16 cellular contexts compared by ENCODE assay signal in the genomic region with DNA sequence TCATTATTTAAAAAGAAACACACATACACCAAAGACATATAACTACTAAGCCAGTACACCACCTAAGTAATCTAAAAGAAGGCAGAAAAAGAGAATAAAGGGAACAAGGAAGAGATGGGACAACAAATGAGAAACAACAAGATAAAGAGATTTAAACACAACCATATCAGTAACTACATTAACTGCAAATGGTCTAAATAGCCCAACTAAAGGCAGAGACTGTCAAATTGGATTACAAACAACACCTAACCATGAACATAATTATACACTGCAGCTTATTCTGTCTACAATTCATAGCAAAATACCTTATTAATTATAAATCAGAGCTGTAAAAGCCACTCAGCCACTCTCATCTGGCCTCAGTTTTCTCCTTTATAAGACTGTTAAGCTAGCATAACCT. TPM values are rescaled to one million over a fixed set of nuclear protein-coding genes. Genes with fewer than 3 reads are reported as not detected.
DNase-seq lines count a peak whose midpoint lies in the region; TF ChIP-seq lines count a peak whose summit lies in the region.
"Had no signal": no experiment of that assay in that cellular context is flagged by ENCODE, and none has a peak within 500 bp of the region (broad histone marks: within the 10 kb centered on the region; RNA-seq: fewer than 3 reads in every experiment).

No MANE protein-coding gene starts in this region.

- no peaks in the 10 kb centered on the region for H3K9me2 ChIP-seq in PC-9 (ENCODE audit: insufficient read depth)

- H3K27ac ChIP-seq in PC-9: 0 out of 2 replicates have a peak overlapping the region, but pooled peaks have one; percentile 22
- no peak overlapping the region for H3K27ac ChIP-seq in smooth muscle cell (ENCODE audit: low read depth)
- H3K27ac ChIP-seq: BLaER1, C4-2B had no signal

- CTCF ChIA-PET in PC-9 (lab: Charles Lee): no interaction called here

- H3K4me2 ChIP-seq in PC-9 (no peak overlapping the region), smooth muscle cell (no peak overlapping the region)
- H3K4me2 ChIP-seq: BLaER1 had no signal

- POLR2A ChIA-PET in PC-9 (lab: Charles Lee; ENCODE audit: unreplicated experiment): interaction anchor here (0.6 kb wide), 1 partner anchor 20 kb away, joined by 3 read pairs; no protein-coding TSS in a partner anchor

- H3K36me3 ChIP-seq in PC-9 (ENCODE audit: low read depth): peaks cover 61% of the 10 kb centered on the region
- H3K36me3 ChIP-seq in smooth muscle cell (ENCODE audit: low read depth): peaks cover 4% of the 10 kb centered on the region

- no peak overlapping the region for H3K4me3 ChIP-seq in PC-9
- H3K4me3 ChIP-seq in smooth muscle cell: no peak overlapping the region
- H3K4me3 ChIP-seq: BLaER1 had no signal

- H3K4me3 Mint-ChIP-seq in chondrocyte (ENCODE audit: unreplicated experiment) (no peak overlapping the region), progenitor cell of endocrine pancreas (ENCODE audit: low read depth) (no peak overlapping the region)
- H3K4me3 Mint-ChIP-seq: B cell; CD4-positive, alpha-beta T cell; CD8-positive, alpha-beta memory T cell had no signal

- H3F3A ChIP-seq in PC-9 (ENCODE audit: insufficient read depth, low read depth) (peaks cover 62% of the 10 kb centered on the region), smooth muscle cell (ENCODE audit: low read depth) (no peaks in the 10 kb centered on the region)

- H3K27me3 Mint-ChIP-seq in chondrocyte (ENCODE audit: low read depth): no peaks in the 10 kb centered on the region
- no peaks in the 10 kb centered on the region for H3K27me3 Mint-ChIP-seq in progenitor cell of endocrine pancreas
- H3K27me3 Mint-ChIP-seq: B cell; CD4-positive, alpha-beta T cell; CD8-positive, alpha-beta memory T cell had no signal

- no peak for DNase-seq in PC-9
- DNase-seq in chondrocyte (ENCODE audit: low spot score): no peak
- DNase-seq in progenitor cell of endocrine pancreas (ENCODE audit: low spot score, unreplicated experiment): no peak
- no peak for DNase-seq in smooth muscle cell (lab: John Stamatoyannopoulos, UW; ENCODE audit: unreplicated experiment)
- DNase-seq in NCI-H345 treated with DMSO at 0.1 percent for 48 hours (lab: John Stamatoyannopoulos, UW; ENCODE audit: unreplicated experiment): no peak
- DNase-seq in AML-193 (lab: John Stamatoyannopoulos, UW): no peak
- DNase-seq: CD4-positive, alpha-beta T cell; CD8-positive, alpha-beta memory T cell; DMS53; DMS79 treated with DMSO at 0.1 percent for 48 hours; GOT3; H7; HCEC 1CT had no signal

- TF ChIP-seq CTCF in PC-9 (conservative IDR thresholded peaks at IDR 0.05) (no peak), chondrocyte (IDR thresholded peaks at IDR 0.05) (no peak), progenitor cell of endocrine pancreas (IDR thresholded peaks at IDR 0.05; ENCODE audit: unreplicated experiment) (no peak), smooth muscle cell (IDR thresholded peaks at IDR 0.05; ENCODE audit: borderline replicate concordance, insufficient read depth, poor library complexity, severe bottlenecking) (no peak)

- H3K27ac Mint-ChIP-seq in chondrocyte (ENCODE audit: unreplicated experiment) (peak overlapping the region; percentile 41), progenitor cell of endocrine pancreas (peak overlapping the region; percentile 71)
- H3K27ac Mint-ChIP-seq: B cell; CD4-positive, alpha-beta T cell; CD8-positive, alpha-beta memory T cell had no signal

- H3K79me2 ChIP-seq in PC-9 (ENCODE audit: low read depth) (peaks cover 98% of the 10 kb centered on the region), smooth muscle cell (ENCODE audit: low read depth) (peaks cover 98% of the 10 kb centered on the region)

- H4K20me1 ChIP-seq in PC-9 (ENCODE audit: insufficient read depth): peaks cover 30% of the 10 kb centered on the region
- H4K20me1 ChIP-seq in smooth muscle cell (ENCODE audit: low read depth): peaks cover 76% of the 10 kb centered on the region

- intact Hi-C loops in PC-9 (cut with micrococcal nuclease; ENCODE audit: unreplicated experiment): no loop called here

- H3K9me3 ChIP-seq in PC-9 (ENCODE audit: insufficient read depth, low read depth) (peaks cover 23% of the 10 kb centered on the region), smooth muscle cell (replicated peaks; ENCODE audit: low read depth) (peaks cover 4% of the 10 kb centered on the region)

- no peak overlapping the region for H3K9ac ChIP-seq in smooth muscle cell (ENCODE audit: low read depth)
- H3K9ac ChIP-seq: BLaER1 had no signal

- H3K4me1 Mint-ChIP-seq in chondrocyte (ENCODE audit: low read depth): peaks cover 28% of the 10 kb centered on the region
- peaks cover 15% of the 10 kb centered on the region for H3K4me1 Mint-ChIP-seq in progenitor cell of endocrine pancreas (ENCODE audit: low read depth)

- no peaks in the 10 kb centered on the region for H3K4me1 ChIP-seq in PC-9 (replicated peaks; ENCODE audit: insufficient read depth)
- H3K4me1 ChIP-seq in smooth muscle cell (ENCODE audit: low read depth): no peaks in the 10 kb centered on the region

- H3K27me3 ChIP-seq in PC-9 (ENCODE audit: insufficient read depth, low read depth) (no peaks in the 10 kb centered on the region), smooth muscle cell (ENCODE audit: low read depth) (no peaks in the 10 kb centered on the region)
- H3K27me3 ChIP-seq: BLaER1 had no signal

- peaks cover 7% of the 10 kb centered on the region for H3K36me3 Mint-ChIP-seq in chondrocyte (ENCODE audit: low read depth)
- peaks cover 32% of the 10 kb centered on the region for H3K36me3 Mint-ChIP-seq in progenitor cell of endocrine pancreas (ENCODE audit: insufficient read depth)

- BruUV-seq in PC-9 (replicated peaks; lab: Mats Ljungman, UMichigan): no TSS peak

- H2AFZ ChIP-seq in PC-9 (no peak overlapping the region), smooth muscle cell (ENCODE audit: low read depth) (no peak overlapping the region)

- H3K9me3 Mint-ChIP-seq in chondrocyte (ENCODE audit: low read depth) (peaks cover 19% of the 10 kb centered on the region), progenitor cell of endocrine pancreas (ENCODE audit: low read depth) (peaks cover 17% of the 10 kb centered on the region)

RNA-seq across cellular contexts. Expression of gene PPP4R1, which starts 15.0 kb away (rescaled TPM):
- total RNA-seq in PC-9 (2021) (157 and 167 TPM in 2 replicates), chondrocyte (105 to 110 TPM (median 108 TPM) in 3 replicates), progenitor cell of endocrine pancreas (169 and 180 TPM in 2 replicates), smooth muscle cell (78.4 and 89.7 TPM in 2 replicates)
- polyA plus RNA-seq in smooth muscle cell: 25.9 and 27.5 TPM in 2 replicates
